In the genomic region with DNA sequence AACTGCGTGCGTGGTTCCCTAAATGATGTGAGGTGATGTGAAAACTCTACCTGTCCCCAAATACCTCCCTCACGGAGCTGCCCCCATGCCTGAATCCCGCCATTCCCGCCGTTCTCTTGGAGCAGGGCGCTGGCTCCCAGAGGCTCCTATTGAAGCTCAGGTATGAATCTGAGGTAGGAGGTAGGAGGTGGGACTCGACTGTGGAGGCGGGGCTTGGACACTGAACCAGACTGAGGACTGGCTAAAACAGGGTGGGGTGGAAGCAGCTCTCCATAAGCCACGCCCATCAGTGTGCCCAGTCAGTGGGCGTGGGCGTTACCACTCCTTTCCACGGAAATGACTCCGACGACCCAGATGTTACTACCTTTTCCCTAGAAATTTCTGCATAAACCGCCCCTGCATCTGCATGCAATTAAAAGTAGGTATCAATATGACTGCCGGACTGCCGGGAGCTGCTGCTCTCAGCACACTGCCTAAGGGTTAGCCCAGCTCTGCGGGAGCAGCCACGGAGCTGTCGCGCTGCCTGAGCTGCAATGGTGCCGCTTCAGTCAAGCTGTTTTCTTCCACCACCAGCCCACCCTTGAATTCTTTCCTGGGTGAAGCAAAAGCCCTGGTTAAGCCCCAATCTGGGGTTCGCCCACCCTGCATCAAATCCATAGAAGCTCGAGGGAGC, we compare ENCODE assay signal across 2 cellular contexts.
TF ChIP-seq lines count a peak whose summit lies in the region.

No MANE protein-coding gene starts in this region.

TF ChIP-seq in HCT116, 20 proteins besides CTCF, POLR2A, EP300 and RAD21:
- TF ChIP-seq ELF1 (IDR thresholded peaks at IDR 0.05; ENCODE audit: borderline replicate concordance, low read depth) (no peak), YY1 (IDR thresholded peaks at IDR 0.05; ENCODE audit: extremely low read depth, insufficient replicate concordance, low read depth, low read length) (no peak), ZFX (IDR thresholded peaks at IDR 0.05) (no peak), CEBPB (IDR thresholded peaks at IDR 0.05; ENCODE audit: low read depth) (no peak), POLR2AphosphoS5 (IDR thresholded peaks at IDR 0.05; ENCODE audit: low read depth, low read length) (no peak), FOSL1 (IDR thresholded peaks at IDR 0.05; ENCODE audit: low read depth) (no peak), SRF (IDR thresholded peaks at IDR 0.05; ENCODE audit: low read depth) (no peak), EGR1 (IDR thresholded peaks at IDR 0.05; ENCODE audit: low read depth) (no peak), JUND (IDR thresholded peaks at IDR 0.05) (no peak), CBX3 (IDR thresholded peaks at IDR 0.05; ENCODE audit: low read depth) (no peak), SP1 (IDR thresholded peaks at IDR 0.05; ENCODE audit: low read depth) (no peak), SIN3A (IDR thresholded peaks at IDR 0.05; ENCODE audit: low read depth) (no peak), TCF7L2 (IDR thresholded peaks at IDR 0.05; ENCODE audit: borderline replicate concordance, extremely low read depth, insufficient read depth, insufficient read length) (no peak), ZNF274 (IDR thresholded peaks at IDR 0.05; ENCODE audit: low read depth, low read length) (no peak), EZH2phosphoT487 (IDR thresholded peaks at IDR 0.05; ENCODE audit: borderline replicate concordance) (no peak)
- TF ChIP-seq, protein P1, sequence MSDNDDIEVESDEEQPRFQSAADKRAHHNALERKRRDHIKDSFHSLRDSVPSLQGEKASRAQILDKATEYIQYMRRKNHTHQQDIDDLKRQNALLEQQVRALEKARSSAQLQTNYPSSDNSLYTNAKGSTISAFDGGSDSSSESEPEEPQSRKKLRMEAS (IDR thresholded peaks at IDR 0.05) = no peak
- TF ChIP-seq, protein P2, sequence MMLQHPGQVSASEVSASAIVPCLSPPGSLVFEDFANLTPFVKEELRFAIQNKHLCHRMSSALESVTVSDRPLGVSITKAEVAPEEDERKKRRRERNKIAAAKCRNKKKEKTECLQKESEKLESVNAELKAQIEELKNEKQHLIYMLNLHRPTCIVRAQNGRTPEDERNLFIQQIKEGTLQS (IDR thresholded peaks at IDR 0.05) = no peak
- TF ChIP-seq, protein P3, sequence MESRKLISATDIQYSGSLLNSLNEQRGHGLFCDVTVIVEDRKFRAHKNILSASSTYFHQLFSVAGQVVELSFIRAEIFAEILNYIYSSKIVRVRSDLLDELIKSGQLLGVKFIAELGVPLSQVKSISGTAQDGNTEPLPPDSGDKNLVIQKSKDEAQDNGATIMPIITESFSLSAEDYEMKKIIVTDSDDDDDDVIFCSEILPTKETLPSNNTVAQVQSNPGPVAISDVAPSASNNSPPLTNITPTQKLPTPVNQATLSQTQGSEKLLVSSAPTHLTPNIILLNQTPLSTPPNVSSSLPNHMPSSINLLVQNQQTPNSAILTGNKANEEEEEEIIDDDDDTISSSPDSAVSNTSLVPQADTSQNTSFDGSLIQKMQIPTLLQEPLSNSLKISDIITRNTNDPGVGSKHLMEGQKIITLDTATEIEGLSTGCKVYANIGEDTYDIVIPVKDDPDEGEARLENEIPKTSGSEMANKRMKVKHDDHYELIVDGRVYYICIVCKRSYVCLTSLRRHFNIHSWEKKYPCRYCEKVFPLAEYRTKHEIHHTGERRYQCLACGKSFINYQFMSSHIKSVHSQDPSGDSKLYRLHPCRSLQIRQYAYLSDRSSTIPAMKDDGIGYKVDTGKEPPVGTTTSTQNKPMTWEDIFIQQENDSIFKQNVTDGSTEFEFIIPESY (IDR thresholded peaks at IDR 0.05; ENCODE audit: extremely low read depth, insufficient replicate concordance, low read length) = no peak
- TF ChIP-seq, protein P4, sequence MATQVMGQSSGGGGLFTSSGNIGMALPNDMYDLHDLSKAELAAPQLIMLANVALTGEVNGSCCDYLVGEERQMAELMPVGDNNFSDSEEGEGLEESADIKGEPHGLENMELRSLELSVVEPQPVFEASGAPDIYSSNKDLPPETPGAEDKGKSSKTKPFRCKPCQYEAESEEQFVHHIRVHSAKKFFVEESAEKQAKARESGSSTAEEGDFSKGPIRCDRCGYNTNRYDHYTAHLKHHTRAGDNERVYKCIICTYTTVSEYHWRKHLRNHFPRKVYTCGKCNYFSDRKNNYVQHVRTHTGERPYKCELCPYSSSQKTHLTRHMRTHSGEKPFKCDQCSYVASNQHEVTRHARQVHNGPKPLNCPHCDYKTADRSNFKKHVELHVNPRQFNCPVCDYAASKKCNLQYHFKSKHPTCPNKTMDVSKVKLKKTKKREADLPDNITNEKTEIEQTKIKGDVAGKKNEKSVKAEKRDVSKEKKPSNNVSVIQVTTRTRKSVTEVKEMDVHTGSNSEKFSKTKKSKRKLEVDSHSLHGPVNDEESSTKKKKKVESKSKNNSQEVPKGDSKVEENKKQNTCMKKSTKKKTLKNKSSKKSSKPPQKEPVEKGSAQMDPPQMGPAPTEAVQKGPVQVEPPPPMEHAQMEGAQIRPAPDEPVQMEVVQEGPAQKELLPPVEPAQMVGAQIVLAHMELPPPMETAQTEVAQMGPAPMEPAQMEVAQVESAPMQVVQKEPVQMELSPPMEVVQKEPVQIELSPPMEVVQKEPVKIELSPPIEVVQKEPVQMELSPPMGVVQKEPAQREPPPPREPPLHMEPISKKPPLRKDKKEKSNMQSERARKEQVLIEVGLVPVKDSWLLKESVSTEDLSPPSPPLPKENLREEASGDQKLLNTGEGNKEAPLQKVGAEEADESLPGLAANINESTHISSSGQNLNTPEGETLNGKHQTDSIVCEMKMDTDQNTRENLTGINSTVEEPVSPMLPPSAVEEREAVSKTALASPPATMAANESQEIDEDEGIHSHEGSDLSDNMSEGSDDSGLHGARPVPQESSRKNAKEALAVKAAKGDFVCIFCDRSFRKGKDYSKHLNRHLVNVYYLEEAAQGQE (IDR thresholded peaks at IDR 0.05; ENCODE audit: low read depth) = no peak

TF ChIP-seq in K562, 482 proteins besides CTCF, POLR2A, EP300 and RAD21:
- TF ChIP-seq EGR1 (conservative IDR thresholded peaks at IDR 0.05) (peak; percentile 74), HDAC2 (IDR thresholded peaks at IDR 0.05) (no peak), ZNF133 (CRISPR knock-in tag; IDR thresholded peaks at IDR 0.05) (no peak), DIDO1 (tag; IDR thresholded peaks at IDR 0.05; ENCODE audit: low read depth) (no peak), SP2 (IDR thresholded peaks at IDR 0.05; ENCODE audit: extremely low read depth, low read depth, low read length, poor library complexity, severe bottlenecking) (no peak)
- TF ChIP-seq, protein P5, sequence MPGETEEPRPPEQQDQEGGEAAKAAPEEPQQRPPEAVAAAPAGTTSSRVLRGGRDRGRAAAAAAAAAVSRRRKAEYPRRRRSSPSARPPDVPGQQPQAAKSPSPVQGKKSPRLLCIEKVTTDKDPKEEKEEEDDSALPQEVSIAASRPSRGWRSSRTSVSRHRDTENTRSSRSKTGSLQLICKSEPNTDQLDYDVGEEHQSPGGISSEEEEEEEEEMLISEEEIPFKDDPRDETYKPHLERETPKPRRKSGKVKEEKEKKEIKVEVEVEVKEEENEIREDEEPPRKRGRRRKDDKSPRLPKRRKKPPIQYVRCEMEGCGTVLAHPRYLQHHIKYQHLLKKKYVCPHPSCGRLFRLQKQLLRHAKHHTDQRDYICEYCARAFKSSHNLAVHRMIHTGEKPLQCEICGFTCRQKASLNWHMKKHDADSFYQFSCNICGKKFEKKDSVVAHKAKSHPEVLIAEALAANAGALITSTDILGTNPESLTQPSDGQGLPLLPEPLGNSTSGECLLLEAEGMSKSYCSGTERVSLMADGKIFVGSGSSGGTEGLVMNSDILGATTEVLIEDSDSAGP (CRISPR knock-in tag; IDR thresholded peaks at IDR 0.05) = no peak
TF ChIP-seq in K562: peak in this region for 1.
